ENCODE assay signal across 1 cellular context in the genomic region with DNA sequence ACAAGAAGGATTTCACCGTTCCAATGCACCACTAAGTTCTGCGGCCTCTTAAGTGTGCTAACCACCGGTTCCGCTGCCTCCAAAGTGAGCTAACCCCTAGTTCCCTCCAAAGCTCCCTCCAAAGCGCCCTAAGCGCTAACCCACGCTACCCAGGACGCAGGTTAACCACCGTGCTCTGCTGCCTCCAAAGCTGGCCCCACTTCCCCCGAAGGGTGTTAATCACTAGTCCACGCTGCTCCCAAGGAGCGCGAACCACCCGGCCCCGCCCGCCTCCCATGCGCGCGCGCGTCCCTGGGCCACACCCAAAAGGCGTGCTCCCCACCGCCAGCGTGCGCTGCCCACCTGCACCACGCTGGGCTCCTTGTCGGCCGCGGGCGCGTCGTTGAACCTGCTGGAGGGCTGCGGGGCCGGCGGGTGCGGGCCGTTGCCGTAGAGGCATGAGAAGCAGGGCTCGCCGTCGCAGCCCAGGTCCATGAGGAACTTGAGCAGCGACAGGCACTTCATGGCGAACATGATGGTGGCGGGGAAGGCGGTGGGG.
TF ChIP-seq lines count a peak whose summit lies in the region.

No MANE protein-coding gene starts in this region.

TF ChIP-seq in HepG2, 621 proteins besides CTCF, POLR2A, EP300 and RAD21:
- TF ChIP-seq ZNF773 (CRISPR knock-in tag; IDR thresholded peaks at IDR 0.05; ENCODE audit: borderline replicate concordance) (no peak), ZNF34 (CRISPR knock-in tag; IDR thresholded peaks at IDR 0.05; ENCODE audit: borderline replicate concordance) (no peak), HDAC6 (IDR thresholded peaks at IDR 0.05; ENCODE audit: low read depth, low read length) (no peak), SIN3B (IDR thresholded peaks at IDR 0.05; ENCODE audit: low read length) (no peak), CENPX (CRISPR knock-in tag; IDR thresholded peaks at IDR 0.05) (no peak), ZNF564 (CRISPR knock-in tag; IDR thresholded peaks at IDR 0.05) (no peak), ZFP1 (CRISPR knock-in tag; IDR thresholded peaks at IDR 0.05) (no peak), DNMT1 (CRISPR knock-in tag; IDR thresholded peaks at IDR 0.05) (no peak), NFYB (CRISPR knock-in tag; IDR thresholded peaks at IDR 0.05) (no peak)
